Comparison of ENCODE assay signal across 1 cellular context in the genomic region with DNA sequence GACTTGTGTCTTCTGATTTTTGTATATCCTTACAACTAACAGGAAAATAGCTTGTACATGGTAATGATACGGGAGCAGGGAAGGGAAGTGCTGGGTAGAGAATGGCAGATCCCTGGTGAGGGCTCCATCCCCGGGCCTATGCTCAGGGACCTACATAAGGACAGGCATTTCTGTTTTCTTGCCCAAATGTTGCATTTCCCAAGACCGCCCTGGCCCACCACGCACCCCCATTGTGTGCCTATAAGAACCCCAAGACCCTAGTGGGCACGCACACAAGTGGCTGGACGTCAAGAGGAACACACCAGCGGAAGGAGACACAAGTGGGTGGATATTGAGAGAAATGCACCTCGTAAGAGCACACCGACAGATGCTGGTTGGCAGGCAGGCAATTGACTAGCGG.
TF ChIP-seq lines count a peak whose summit lies in the region.

No MANE protein-coding gene starts in this region.

TF ChIP-seq in H1, 55 proteins besides CTCF, POLR2A, EP300 and RAD21:
- no peak for TF ChIP-seq SP1 (IDR thresholded peaks at IDR 0.05; ENCODE audit: low read depth, low read length)
- TF ChIP-seq RNF2 (IDR thresholded peaks at IDR 0.05; ENCODE audit: borderline replicate concordance, low read depth, low read length, missing control alignments, poor library complexity, severe bottlenecking) = no peak
- no peak for TF ChIP-seq SUZ12 (IDR thresholded peaks at IDR 0.05; ENCODE audit: low read length)
- no peak for TF ChIP-seq SP2 (IDR thresholded peaks at IDR 0.05; ENCODE audit: low read length)
- no peak for TF ChIP-seq GABPA (IDR thresholded peaks at IDR 0.05; ENCODE audit: borderline replicate concordance, insufficient read depth, low read length)
- TF ChIP-seq MAFK (IDR thresholded peaks at IDR 0.05; ENCODE audit: low read depth, low read length) = no peak
- no peak for TF ChIP-seq BCL11A (IDR thresholded peaks at IDR 0.05; ENCODE audit: low read depth in 2 of 2, low read length in 2 of 2)
- no peak for TF ChIP-seq TEAD4 (IDR thresholded peaks at IDR 0.05; ENCODE audit: low read depth, low read length)
- no peak for TF ChIP-seq CBX5 (IDR thresholded peaks at IDR 0.05; ENCODE audit: low read depth, low read length)
- no peak for TF ChIP-seq RXRA (IDR thresholded peaks at IDR 0.05; ENCODE audit: insufficient read depth, low read depth, low read length)
- TF ChIP-seq POLR2AphosphoS5 (IDR thresholded peaks at IDR 0.05; ENCODE audit: low read depth, low read length) = no peak
- TF ChIP-seq RBBP5 (IDR thresholded peaks at IDR 0.05; ENCODE audit: borderline replicate concordance, low read depth, low read length) = no peak
- TF ChIP-seq ASH2L (IDR thresholded peaks at IDR 0.05; ENCODE audit: low read length) = no peak
TF ChIP-seq in H1: peak in this region for 0.
